In genomic region chr9:131619680-131620079, GRCh38 we compare ENCODE assay signal across 18 cellular contexts.
A peak's percentile ranks its signal among the peaks of the same experiment; 100 is the strongest.
DNase-seq lines count a peak whose midpoint lies in the region; ATAC-seq and TF ChIP-seq lines count a peak whose summit lies in the region.
"Had no signal": no experiment of that assay in that cellular context is flagged by ENCODE, and none has a peak within 500 bp of the region (broad histone marks: within the 10 kb centered on the region; RNA-seq: fewer than 3 reads in every experiment).

No MANE protein-coding gene starts in this region.

- H3K27ac ChIP-seq in left ventricle myocardium inferior (replicated peaks) (peak overlapping the region; percentile 71), OCI-LY3 (ENCODE audit: low read length) (peak overlapping the region; percentile 98), breast epithelium (no peak overlapping the region)

- intact Hi-C loops in left ventricle myocardium inferior (cut with micrococcal nuclease), result no loop called here
- intact Hi-C loops in Right ventricle myocardium superior (cut with DNase I), result no loop called here
- intact Hi-C loops in breast epithelium (cut with DNase I; ENCODE audit: low total_unique reads), result no loop called here

- peak overlapping the region; percentile 87 for H3K27ac Mint-ChIP-seq in memory B cell
- H3K27ac Mint-ChIP-seq in chondrocyte (ENCODE audit: unreplicated experiment), result no peak overlapping the region
- H3K27ac Mint-ChIP-seq: CD4-positive, CD25-positive, alpha-beta regulatory T cell; GM23338 had no signal

- DNase-seq in left ventricle myocardium inferior, result no peak
- DNase-seq in Right ventricle myocardium superior, result no peak
- DNase-seq in memory B cell (ENCODE audit: low spot score in 2 of 2), result no peak
- no peak for DNase-seq in breast epithelium (ENCODE audit: low spot score in 2 of 2)
- no peak for DNase-seq in chondrocyte (ENCODE audit: low spot score)
- DNase-seq: ACHN; AML-193; CD4-positive, CD25-positive, alpha-beta regulatory T cell; KG1; NCI-H1436; NCI-H2081 treated with DMSO at 0.1 percent for 48 hours; NCI-H2227 treated with DMSO at 0.1 percent for 48 hours; NCI-H524 treated with DMSO at 0.1 percent for 48 hours; OCI-M1; SIG-M5 had no signal

- peaks cover 77% of the 10 kb centered on the region for H3K79me2 ChIP-seq in OCI-LY3 (ENCODE audit: low read length)

- no peak overlapping the region for H3K9ac ChIP-seq in OCI-LY3 (ENCODE audit: low read length)

- H3K36me3 ChIP-seq in left ventricle myocardium inferior (peaks cover 85% of the 10 kb centered on the region), OCI-LY3 (replicated peaks; ENCODE audit: low read depth, low read length) (peaks cover 83% of the 10 kb centered on the region), breast epithelium (no peaks in the 10 kb centered on the region)

- TF ChIP-seq CTCF in left ventricle myocardium inferior (IDR thresholded peaks at IDR 0.05; ENCODE audit: borderline replicate concordance) (no peak), OCI-LY3 (IDR thresholded peaks at IDR 0.05; ENCODE audit: low read depth, low read length) (no peak), breast epithelium (IDR thresholded peaks at IDR 0.05) (no peak), chondrocyte (IDR thresholded peaks at IDR 0.05) (no peak)

- no peaks in the 10 kb centered on the region for H3K9me3 ChIP-seq in left ventricle myocardium inferior (replicated peaks)
- no peaks in the 10 kb centered on the region for H3K9me3 ChIP-seq in OCI-LY3 (ENCODE audit: insufficient read depth, low read length)
- H3K9me3 ChIP-seq in breast epithelium, result no peaks in the 10 kb centered on the region

- H3K27me3 Mint-ChIP-seq in memory B cell (no peaks in the 10 kb centered on the region), chondrocyte (ENCODE audit: low read depth) (no peaks in the 10 kb centered on the region)
- H3K27me3 Mint-ChIP-seq: CD4-positive, CD25-positive, alpha-beta regulatory T cell had no signal

- H4K20me1 ChIP-seq in OCI-LY3 (ENCODE audit: insufficient read depth, low read length), result no peaks in the 10 kb centered on the region

- H3K36me3 Mint-ChIP-seq in memory B cell (peaks cover 49% of the 10 kb centered on the region), chondrocyte (ENCODE audit: low read depth) (peaks cover 45% of the 10 kb centered on the region)

- H3K4me1 Mint-ChIP-seq in memory B cell (peaks cover 17% of the 10 kb centered on the region), chondrocyte (ENCODE audit: low read depth) (peaks cover 9% of the 10 kb centered on the region)

- H3K9me3 Mint-ChIP-seq in memory B cell, result no peaks in the 10 kb centered on the region
- H3K9me3 Mint-ChIP-seq in chondrocyte (ENCODE audit: low read depth), result no peaks in the 10 kb centered on the region
- H3K9me3 Mint-ChIP-seq: CD4-positive, CD25-positive, alpha-beta regulatory T cell; GM23338 had no signal

- H3K4me1 ChIP-seq in left ventricle myocardium inferior (peaks cover 52% of the 10 kb centered on the region), OCI-LY3 (ENCODE audit: low read length) (peaks cover 51% of the 10 kb centered on the region), breast epithelium (no peaks in the 10 kb centered on the region)

- no peak for ATAC-seq in Right ventricle myocardium superior (ENCODE audit: poor library complexity)
- no peak for ATAC-seq in memory B cell (ENCODE audit: low read depth)
- no peak for ATAC-seq in GM21515 (IDR thresholded peaks at IDR 0.05; ENCODE audit: unreplicated experiment)
- ATAC-seq: GM23338 had no signal

- H3K27me3 ChIP-seq in left ventricle myocardium inferior (ENCODE audit: low read depth) (no peaks in the 10 kb centered on the region), OCI-LY3 (ENCODE audit: low read depth, low read length) (no peaks in the 10 kb centered on the region), breast epithelium (no peaks in the 10 kb centered on the region)

- H2AFZ ChIP-seq in OCI-LY3 (ENCODE audit: low read depth, low read length), result no peak overlapping the region
- H2AFZ ChIP-seq: GM23338 had no signal

- H3K4me2 ChIP-seq in OCI-LY3 (ENCODE audit: low read length), result no peak overlapping the region
- H3K4me2 ChIP-seq: GM23338 had no signal

- TF ChIP-seq POLR2A in breast epithelium (IDR thresholded peaks at IDR 0.05), result no peak

- H3K4me3 Mint-ChIP-seq in memory B cell (no peak overlapping the region), chondrocyte (ENCODE audit: unreplicated experiment) (no peak overlapping the region)
- H3K4me3 Mint-ChIP-seq: CD4-positive, CD25-positive, alpha-beta regulatory T cell; GM23338 had no signal

- H3K4me3 ChIP-seq in left ventricle myocardium inferior (no peak overlapping the region), OCI-LY3 (ENCODE audit: low read length) (no peak overlapping the region), breast epithelium (no peak overlapping the region)
- H3K4me3 ChIP-seq: GM23338 had no signal

Comparison
In these comparisons a context has a peak if more than half of its experiments do, and no peak if none do; other contexts are left out.
1. H3K27ac ChIP-seq: peak in left ventricle myocardium inferior (single experiment) and OCI-LY3 (single experiment); none in breast epithelium (0 of 2).